Comparison of ENCODE assay signal across 1 cellular context in the genomic region with DNA sequence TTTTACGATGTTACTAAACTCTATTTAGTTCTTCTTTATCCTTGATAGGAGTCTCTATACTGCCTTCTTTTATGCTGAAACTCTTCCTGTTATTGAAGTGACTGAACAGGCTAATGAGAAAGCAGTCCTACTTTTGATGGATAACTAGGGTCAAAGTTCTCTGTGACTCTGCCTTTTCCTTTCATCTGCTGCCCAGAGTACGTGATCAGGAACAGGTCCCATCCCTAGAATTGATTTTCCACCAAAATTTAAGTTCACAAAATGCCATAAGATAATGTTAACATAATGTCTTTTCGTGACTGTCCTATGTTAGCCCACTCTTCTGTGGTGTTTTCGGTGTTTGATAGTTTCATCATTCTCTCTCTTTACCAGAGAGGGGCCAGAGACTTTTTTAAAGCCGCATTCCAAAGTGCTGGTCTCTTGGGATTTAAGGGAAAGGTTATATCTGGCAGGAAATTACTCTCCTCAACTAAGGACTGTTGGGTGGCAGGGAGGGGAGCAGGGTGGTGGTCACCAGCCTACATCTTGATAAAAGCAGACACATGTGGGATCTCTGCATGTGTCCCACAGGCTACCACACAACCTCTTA.
TF ChIP-seq lines count a peak whose summit lies in the region.

No MANE protein-coding gene starts in this region.

TF ChIP-seq in HepG2, 621 proteins besides CTCF, POLR2A, EP300 and RAD21 (continued from another document and continues in another):
- TF ChIP-seq, protein P1, sequence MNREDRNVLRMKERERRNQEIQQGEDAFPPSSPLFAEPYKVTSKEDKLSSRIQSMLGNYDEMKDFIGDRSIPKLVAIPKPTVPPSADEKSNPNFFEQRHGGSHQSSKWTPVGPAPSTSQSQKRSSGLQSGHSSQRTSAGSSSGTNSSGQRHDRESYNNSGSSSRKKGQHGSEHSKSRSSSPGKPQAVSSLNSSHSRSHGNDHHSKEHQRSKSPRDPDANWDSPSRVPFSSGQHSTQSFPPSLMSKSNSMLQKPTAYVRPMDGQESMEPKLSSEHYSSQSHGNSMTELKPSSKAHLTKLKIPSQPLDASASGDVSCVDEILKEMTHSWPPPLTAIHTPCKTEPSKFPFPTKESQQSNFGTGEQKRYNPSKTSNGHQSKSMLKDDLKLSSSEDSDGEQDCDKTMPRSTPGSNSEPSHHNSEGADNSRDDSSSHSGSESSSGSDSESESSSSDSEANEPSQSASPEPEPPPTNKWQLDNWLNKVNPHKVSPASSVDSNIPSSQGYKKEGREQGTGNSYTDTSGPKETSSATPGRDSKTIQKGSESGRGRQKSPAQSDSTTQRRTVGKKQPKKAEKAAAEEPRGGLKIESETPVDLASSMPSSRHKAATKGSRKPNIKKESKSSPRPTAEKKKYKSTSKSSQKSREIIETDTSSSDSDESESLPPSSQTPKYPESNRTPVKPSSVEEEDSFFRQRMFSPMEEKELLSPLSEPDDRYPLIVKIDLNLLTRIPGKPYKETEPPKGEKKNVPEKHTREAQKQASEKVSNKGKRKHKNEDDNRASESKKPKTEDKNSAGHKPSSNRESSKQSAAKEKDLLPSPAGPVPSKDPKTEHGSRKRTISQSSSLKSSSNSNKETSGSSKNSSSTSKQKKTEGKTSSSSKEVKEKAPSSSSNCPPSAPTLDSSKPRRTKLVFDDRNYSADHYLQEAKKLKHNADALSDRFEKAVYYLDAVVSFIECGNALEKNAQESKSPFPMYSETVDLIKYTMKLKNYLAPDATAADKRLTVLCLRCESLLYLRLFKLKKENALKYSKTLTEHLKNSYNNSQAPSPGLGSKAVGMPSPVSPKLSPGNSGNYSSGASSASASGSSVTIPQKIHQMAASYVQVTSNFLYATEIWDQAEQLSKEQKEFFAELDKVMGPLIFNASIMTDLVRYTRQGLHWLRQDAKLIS (CRISPR knock-in tag; IDR thresholded peaks at IDR 0.05) = no peak
- 0 out of 2 replicates have a peak, but pooled peaks have one; percentile 24 for TF ChIP-seq ELF4 (CRISPR knock-in tag; IDR thresholded peaks at IDR 0.05; ENCODE audit: borderline replicate concordance)
- TF ChIP-seq ZNF768 (CRISPR knock-in tag; IDR thresholded peaks at IDR 0.05) = no peak
- peak; percentile 79; the same call in 1 of the 2 replicates for TF ChIP-seq ARNT (IDR thresholded peaks at IDR 0.05)
- peak; percentile 95 for TF ChIP-seq MED8 (CRISPR knock-in tag; IDR thresholded peaks at IDR 0.05; ENCODE audit: insufficient replicate concordance)
- TF ChIP-seq, protein P2, sequence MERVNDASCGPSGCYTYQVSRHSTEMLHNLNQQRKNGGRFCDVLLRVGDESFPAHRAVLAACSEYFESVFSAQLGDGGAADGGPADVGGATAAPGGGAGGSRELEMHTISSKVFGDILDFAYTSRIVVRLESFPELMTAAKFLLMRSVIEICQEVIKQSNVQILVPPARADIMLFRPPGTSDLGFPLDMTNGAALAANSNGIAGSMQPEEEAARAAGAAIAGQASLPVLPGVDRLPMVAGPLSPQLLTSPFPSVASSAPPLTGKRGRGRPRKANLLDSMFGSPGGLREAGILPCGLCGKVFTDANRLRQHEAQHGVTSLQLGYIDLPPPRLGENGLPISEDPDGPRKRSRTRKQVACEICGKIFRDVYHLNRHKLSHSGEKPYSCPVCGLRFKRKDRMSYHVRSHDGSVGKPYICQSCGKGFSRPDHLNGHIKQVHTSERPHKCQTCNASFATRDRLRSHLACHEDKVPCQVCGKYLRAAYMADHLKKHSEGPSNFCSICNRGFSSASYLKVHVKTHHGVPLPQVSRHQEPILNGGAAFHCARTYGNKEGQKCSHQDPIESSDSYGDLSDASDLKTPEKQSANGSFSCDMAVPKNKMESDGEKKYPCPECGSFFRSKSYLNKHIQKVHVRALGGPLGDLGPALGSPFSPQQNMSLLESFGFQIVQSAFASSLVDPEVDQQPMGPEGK (CRISPR knock-in tag; IDR thresholded peaks at IDR 0.05) = peak; percentile 22; the same call in 1 of the 2 replicates
- TF ChIP-seq CHCHD3 (CRISPR knock-in tag; IDR thresholded peaks at IDR 0.05) = no peak
- TF ChIP-seq ZNF788 (CRISPR knock-in tag; IDR thresholded peaks at IDR 0.05; ENCODE audit: borderline replicate concordance) = no peak
- TF ChIP-seq ZNF598 (CRISPR knock-in tag; IDR thresholded peaks at IDR 0.05; ENCODE audit: borderline replicate concordance) = no peak
- TF ChIP-seq SIN3B (IDR thresholded peaks at IDR 0.05; ENCODE audit: low read length) = no peak
- TF ChIP-seq MXD4 (CRISPR knock-in tag; IDR thresholded peaks at IDR 0.05) = 0 out of 2 replicates have a peak, but pooled peaks have one; percentile 8
- TF ChIP-seq, protein P3, sequence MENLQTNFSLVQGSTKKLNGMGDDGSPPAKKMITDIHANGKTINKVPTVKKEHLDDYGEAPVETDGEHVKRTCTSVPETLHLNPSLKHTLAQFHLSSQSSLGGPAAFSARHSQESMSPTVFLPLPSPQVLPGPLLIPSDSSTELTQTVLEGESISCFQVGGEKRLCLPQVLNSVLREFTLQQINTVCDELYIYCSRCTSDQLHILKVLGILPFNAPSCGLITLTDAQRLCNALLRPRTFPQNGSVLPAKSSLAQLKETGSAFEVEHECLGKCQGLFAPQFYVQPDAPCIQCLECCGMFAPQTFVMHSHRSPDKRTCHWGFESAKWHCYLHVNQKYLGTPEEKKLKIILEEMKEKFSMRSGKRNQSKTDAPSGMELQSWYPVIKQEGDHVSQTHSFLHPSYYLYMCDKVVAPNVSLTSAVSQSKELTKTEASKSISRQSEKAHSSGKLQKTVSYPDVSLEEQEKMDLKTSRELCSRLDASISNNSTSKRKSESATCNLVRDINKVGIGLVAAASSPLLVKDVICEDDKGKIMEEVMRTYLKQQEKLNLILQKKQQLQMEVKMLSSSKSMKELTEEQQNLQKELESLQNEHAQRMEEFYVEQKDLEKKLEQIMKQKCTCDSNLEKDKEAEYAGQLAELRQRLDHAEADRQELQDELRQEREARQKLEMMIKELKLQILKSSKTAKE (CRISPR knock-in tag; IDR thresholded peaks at IDR 0.05; ENCODE audit: borderline replicate concordance) = 0 out of 2 replicates have a peak, but pooled peaks have one; percentile 64
- TF ChIP-seq DR1 (CRISPR knock-in tag; IDR thresholded peaks at IDR 0.05) = no peak
- TF ChIP-seq MTF2 (CRISPR knock-in tag; IDR thresholded peaks at IDR 0.05; ENCODE audit: borderline replicate concordance) = no peak
- TF ChIP-seq NFRKB (IDR thresholded peaks at IDR 0.05) = no peak
- TF ChIP-seq ZNF317 (CRISPR knock-in tag; IDR thresholded peaks at IDR 0.05) = no peak
- peak; percentile 65; the same call in 1 of the 2 replicates for TF ChIP-seq ATF1 (CRISPR knock-in tag; IDR thresholded peaks at IDR 0.05)
- TF ChIP-seq ARNT2 (CRISPR knock-in tag; IDR thresholded peaks at IDR 0.05; ENCODE audit: low read depth) = no peak
- no peak for TF ChIP-seq KMT2A (CRISPR knock-in tag; IDR thresholded peaks at IDR 0.05)
- TF ChIP-seq AGO1 (IDR thresholded peaks at IDR 0.05; ENCODE audit: low read depth, low read length, poor library complexity, severe bottlenecking) = no peak
- TF ChIP-seq, protein P4, sequence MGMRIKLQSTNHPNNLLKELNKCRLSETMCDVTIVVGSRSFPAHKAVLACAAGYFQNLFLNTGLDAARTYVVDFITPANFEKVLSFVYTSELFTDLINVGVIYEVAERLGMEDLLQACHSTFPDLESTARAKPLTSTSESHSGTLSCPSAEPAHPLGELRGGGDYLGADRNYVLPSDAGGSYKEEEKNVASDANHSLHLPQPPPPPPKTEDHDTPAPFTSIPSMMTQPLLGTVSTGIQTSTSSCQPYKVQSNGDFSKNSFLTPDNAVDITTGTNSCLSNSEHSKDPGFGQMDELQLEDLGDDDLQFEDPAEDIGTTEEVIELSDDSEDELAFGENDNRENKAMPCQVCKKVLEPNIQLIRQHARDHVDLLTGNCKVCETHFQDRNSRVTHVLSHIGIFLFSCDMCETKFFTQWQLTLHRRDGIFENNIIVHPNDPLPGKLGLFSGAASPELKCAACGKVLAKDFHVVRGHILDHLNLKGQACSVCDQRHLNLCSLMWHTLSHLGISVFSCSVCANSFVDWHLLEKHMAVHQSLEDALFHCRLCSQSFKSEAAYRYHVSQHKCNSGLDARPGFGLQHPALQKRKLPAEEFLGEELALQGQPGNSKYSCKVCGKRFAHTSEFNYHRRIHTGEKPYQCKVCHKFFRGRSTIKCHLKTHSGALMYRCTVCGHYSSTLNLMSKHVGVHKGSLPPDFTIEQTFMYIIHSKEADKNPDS (CRISPR knock-in tag; IDR thresholded peaks at IDR 0.05) = peak; percentile 48; the same call in 1 of the 2 replicates
- TF ChIP-seq ZNF24 (IDR thresholded peaks at IDR 0.05) = no peak
- 0 out of 2 replicates have a peak, but pooled peaks have one; percentile 11 for TF ChIP-seq CREB1 (IDR thresholded peaks at IDR 0.05)
- TF ChIP-seq CREB1 (CRISPR knock-in tag; IDR thresholded peaks at IDR 0.05) = peak; percentile 83
- no peak for TF ChIP-seq NFE2 (CRISPR knock-in tag; IDR thresholded peaks at IDR 0.05)
- TF ChIP-seq, protein P5, sequence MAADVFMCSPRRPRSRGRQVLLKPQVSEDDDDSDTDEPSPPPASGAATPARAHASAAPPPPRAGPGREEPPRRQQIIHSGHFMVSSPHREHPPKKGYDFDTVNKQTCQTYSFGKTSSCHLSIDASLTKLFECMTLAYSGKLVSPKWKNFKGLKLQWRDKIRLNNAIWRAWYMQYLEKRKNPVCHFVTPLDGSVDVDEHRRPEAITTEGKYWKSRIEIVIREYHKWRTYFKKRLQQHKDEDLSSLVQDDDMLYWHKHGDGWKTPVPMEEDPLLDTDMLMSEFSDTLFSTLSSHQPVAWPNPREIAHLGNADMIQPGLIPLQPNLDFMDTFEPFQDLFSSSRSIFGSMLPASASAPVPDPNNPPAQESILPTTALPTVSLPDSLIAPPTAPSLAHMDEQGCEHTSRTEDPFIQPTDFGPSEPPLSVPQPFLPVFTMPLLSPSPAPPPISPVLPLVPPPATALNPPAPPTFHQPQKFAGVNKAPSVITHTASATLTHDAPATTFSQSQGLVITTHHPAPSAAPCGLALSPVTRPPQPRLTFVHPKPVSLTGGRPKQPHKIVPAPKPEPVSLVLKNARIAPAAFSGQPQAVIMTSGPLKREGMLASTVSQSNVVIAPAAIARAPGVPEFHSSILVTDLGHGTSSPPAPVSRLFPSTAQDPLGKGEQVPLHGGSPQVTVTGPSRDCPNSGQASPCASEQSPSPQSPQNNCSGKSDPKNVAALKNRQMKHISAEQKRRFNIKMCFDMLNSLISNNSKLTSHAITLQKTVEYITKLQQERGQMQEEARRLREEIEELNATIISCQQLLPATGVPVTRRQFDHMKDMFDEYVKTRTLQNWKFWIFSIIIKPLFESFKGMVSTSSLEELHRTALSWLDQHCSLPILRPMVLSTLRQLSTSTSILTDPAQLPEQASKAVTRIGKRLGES (CRISPR knock-in tag; IDR thresholded peaks at IDR 0.05; ENCODE audit: borderline replicate concordance) = no peak
- peak; percentile 75; the same call in 1 of the 2 replicates for TF ChIP-seq ZFP1 (CRISPR knock-in tag; IDR thresholded peaks at IDR 0.05)
- TF ChIP-seq CBX5 (CRISPR knock-in tag; IDR thresholded peaks at IDR 0.05; ENCODE audit: borderline replicate concordance) = no peak
- TF ChIP-seq ZNF792 (CRISPR knock-in tag; IDR thresholded peaks at IDR 0.05) = peak; percentile 38; the same call in 1 of the 2 replicates
- TF ChIP-seq HHEX (CRISPR knock-in tag; IDR thresholded peaks at IDR 0.05) = no peak
- TF ChIP-seq, protein P6, sequence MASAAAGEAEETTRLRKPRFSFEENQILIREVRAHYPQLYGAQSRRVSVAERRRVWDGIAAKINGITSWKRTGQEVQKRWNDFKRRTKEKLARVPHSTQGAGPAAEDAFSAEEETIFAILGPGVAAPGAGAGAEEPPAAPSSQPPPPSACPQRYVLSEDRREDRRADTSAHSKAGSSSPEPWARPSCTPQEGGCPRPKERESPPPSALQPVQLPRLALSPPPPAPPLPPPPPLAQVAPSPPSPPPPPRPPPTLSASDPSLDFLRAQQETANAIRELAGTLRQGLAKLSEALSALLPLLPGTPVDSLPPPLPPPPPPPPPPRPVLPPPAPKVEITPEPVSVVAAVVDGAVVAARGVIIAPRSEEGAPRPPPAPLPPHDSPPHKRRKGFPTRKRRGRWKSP (CRISPR knock-in tag; IDR thresholded peaks at IDR 0.05) = no peak
- peak; percentile 88 for TF ChIP-seq KDM6A (CRISPR knock-in tag; IDR thresholded peaks at IDR 0.05; ENCODE audit: low read depth)
- TF ChIP-seq, protein P7, sequence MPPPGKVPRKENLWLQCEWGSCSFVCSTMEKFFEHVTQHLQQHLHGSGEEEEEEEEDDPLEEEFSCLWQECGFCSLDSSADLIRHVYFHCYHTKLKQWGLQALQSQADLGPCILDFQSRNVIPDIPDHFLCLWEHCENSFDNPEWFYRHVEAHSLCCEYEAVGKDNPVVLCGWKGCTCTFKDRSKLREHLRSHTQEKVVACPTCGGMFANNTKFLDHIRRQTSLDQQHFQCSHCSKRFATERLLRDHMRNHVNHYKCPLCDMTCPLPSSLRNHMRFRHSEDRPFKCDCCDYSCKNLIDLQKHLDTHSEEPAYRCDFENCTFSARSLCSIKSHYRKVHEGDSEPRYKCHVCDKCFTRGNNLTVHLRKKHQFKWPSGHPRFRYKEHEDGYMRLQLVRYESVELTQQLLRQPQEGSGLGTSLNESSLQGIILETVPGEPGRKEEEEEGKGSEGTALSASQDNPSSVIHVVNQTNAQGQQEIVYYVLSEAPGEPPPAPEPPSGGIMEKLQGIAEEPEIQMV (CRISPR knock-in tag; IDR thresholded peaks at IDR 0.05; ENCODE audit: low read depth) = no peak
- TF ChIP-seq ZNF260 (CRISPR knock-in tag; IDR thresholded peaks at IDR 0.05; ENCODE audit: borderline replicate concordance, low read depth) = no peak
- no peak for TF ChIP-seq SP4 (CRISPR knock-in tag; IDR thresholded peaks at IDR 0.05)
- no peak for TF ChIP-seq ZNF468 (CRISPR knock-in tag; IDR thresholded peaks at IDR 0.05)
- no peak for TF ChIP-seq RFX5 (IDR thresholded peaks at IDR 0.05; ENCODE audit: low read depth, low read length)
- TF ChIP-seq JUNB (CRISPR knock-in tag; IDR thresholded peaks at IDR 0.05; ENCODE audit: borderline replicate concordance) = peak; percentile 37; the same call in 1 of the 2 replicates
- TF ChIP-seq NBN (conservative IDR thresholded peaks at IDR 0.05) = no peak
- TF ChIP-seq PHB2 (IDR thresholded peaks at IDR 0.05; ENCODE audit: partially characterized antibody) = no peak
- 0 out of 2 replicates have a peak, but pooled peaks have one; percentile 22 for TF ChIP-seq SMAD3 (CRISPR knock-in tag; IDR thresholded peaks at IDR 0.05)
- TF ChIP-seq, protein P8, sequence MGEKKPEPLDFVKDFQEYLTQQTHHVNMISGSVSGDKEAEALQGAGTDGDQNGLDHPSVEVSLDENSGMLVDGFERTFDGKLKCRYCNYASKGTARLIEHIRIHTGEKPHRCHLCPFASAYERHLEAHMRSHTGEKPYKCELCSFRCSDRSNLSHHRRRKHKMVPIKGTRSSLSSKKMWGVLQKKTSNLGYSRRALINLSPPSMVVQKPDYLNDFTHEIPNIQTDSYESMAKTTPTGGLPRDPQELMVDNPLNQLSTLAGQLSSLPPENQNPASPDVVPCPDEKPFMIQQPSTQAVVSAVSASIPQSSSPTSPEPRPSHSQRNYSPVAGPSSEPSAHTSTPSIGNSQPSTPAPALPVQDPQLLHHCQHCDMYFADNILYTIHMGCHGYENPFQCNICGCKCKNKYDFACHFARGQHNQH (CRISPR knock-in tag; IDR thresholded peaks at IDR 0.05) = peak; percentile 89
- no peak for TF ChIP-seq ZSCAN21 (CRISPR knock-in tag; IDR thresholded peaks at IDR 0.05; ENCODE audit: borderline replicate concordance)
- TF ChIP-seq HDAC1 (CRISPR knock-in tag; IDR thresholded peaks at IDR 0.05) = peak; percentile 40; the same call in 1 of the 2 replicates
- TF ChIP-seq ZNF44 (CRISPR knock-in tag; IDR thresholded peaks at IDR 0.05) = no peak
